In genomic region chr19:46456930-46457329, GRCh38 we compare ENCODE assay signal across 22 cellular contexts. TPM values are rescaled to one million over a fixed set of nuclear protein-coding genes. Genes with fewer than 3 reads are reported as not detected.
A peak's percentile ranks its signal among the peaks of the same experiment; 100 is the strongest.
DNase-seq lines count a peak whose midpoint lies in the region; ATAC-seq and TF ChIP-seq lines count a peak whose summit lies in the region.
"Had no signal": no experiment of that assay in that cellular context is flagged by ENCODE, and none has a peak within 500 bp of the region (broad histone marks: within the 10 kb centered on the region; RNA-seq: fewer than 3 reads in every experiment).

No MANE protein-coding gene starts in this region.

- H3K27me3 Mint-ChIP-seq in WTC11 (ENCODE audit: low read depth) = peaks cover 5% of the 10 kb centered on the region; the same call in 1 of the 2 replicates
- H3K27me3 Mint-ChIP-seq in chondrocyte (ENCODE audit: low read depth) = no peaks in the 10 kb centered on the region

- TF ChIP-seq POLR2A in gastroesophageal sphincter (IDR thresholded peaks at IDR 0.05) = no peak

- DNase-seq in RWPE1 (ENCODE audit: low spot score) = no peak
- no peak for DNase-seq in WTC11 (ENCODE audit: low spot score)
- DNase-seq in chondrocyte (ENCODE audit: low spot score) = peak; percentile 5
- no peak for DNase-seq in MV-4-11 (lab: John Stamatoyannopoulos, UW)
- no peak for DNase-seq in stimulated activated CD4-positive, alpha-beta T cell treated with anti-CD3 and anti-CD28 coated beads, Interleukin-4, amount 100 ng/mL, for 1 hour
- DNase-seq: 8988T; ACHN; AML-193; BE2C; CD4-positive, alpha-beta T cell; CD8-positive, alpha-beta memory T cell; DMS 273 treated with DMSO at 0.1 percent for 48 hours; DMS79; EL; GDM1; GM23248; H7 had no signal

- H3K36me3 Mint-ChIP-seq in WTC11 (no peaks in the 10 kb centered on the region; the same call in 1 of the 2 replicates), chondrocyte (ENCODE audit: low read depth) (no peaks in the 10 kb centered on the region)
- H3K36me3 Mint-ChIP-seq: CD14-positive monocyte; CD8-positive, alpha-beta memory T cell had no signal

- H3K9me3 Mint-ChIP-seq in WTC11 (peaks cover 4% of the 10 kb centered on the region), chondrocyte (ENCODE audit: low read depth) (no peaks in the 10 kb centered on the region)
- H3K9me3 Mint-ChIP-seq: CD4-positive, alpha-beta T cell; CD8-positive, alpha-beta memory T cell had no signal

- H3K4me1 ChIP-seq in gastroesophageal sphincter = no peaks in the 10 kb centered on the region
- H3K4me1 ChIP-seq: A549, BE2C had no signal

- H3K4me3 Mint-ChIP-seq in WTC11 (no peak overlapping the region), chondrocyte (ENCODE audit: unreplicated experiment) (no peak overlapping the region)
- H3K4me3 Mint-ChIP-seq: CD14-positive monocyte; CD4-positive, alpha-beta T cell; CD8-positive, alpha-beta memory T cell had no signal

- POLR2A ChIA-PET in RWPE1 (lab: Yijun Ruan, JAX; ENCODE audit: low non-redundant PET) = no interaction called here
- POLR2A ChIA-PET in WTC11 (lab: Charles Lee) = no interaction called here

- H3K27ac Mint-ChIP-seq in WTC11 (no peak overlapping the region), chondrocyte (ENCODE audit: unreplicated experiment) (no peak overlapping the region)
- H3K27ac Mint-ChIP-seq: CD14-positive monocyte; CD4-positive, alpha-beta T cell; CD8-positive, alpha-beta memory T cell had no signal

- CTCF ChIA-PET in RWPE1 (lab: Yijun Ruan, JAX) (no interaction called here), WTC11 (lab: Charles Lee) (interaction anchor here (0.8 kb wide), 1 partner anchor 81 kb away, joined by 3 read pairs; no protein-coding TSS in a partner anchor)

- H3K36me3 ChIP-seq in gastroesophageal sphincter = no peaks in the 10 kb centered on the region
- H3K36me3 ChIP-seq: BE2C; BLaER1 treated with 17β-estradiol and CSF1 and Interleukin-3, amounts not matched to agents 10 nM and 100 nM had no signal

- TF ChIP-seq EP300 in gastroesophageal sphincter (IDR thresholded peaks at IDR 0.05) = no peak

- H3K4me3 ChIP-seq in gastroesophageal sphincter = no peak overlapping the region
- H3K4me3 ChIP-seq: A549; BLaER1 treated with 17β-estradiol and CSF1 and Interleukin-3, amounts not matched to agents 10 nM and 100 nM; GM12878; GM23248 had no signal

- H3K9me3 ChIP-seq in gastroesophageal sphincter = no peaks in the 10 kb centered on the region
- H3K9me3 ChIP-seq: A549, BE2C had no signal

- WGBS in gastroesophageal sphincter (ENCODE audit: low coverage in 1 of 2), 2 donors = 84 to 93% methylated on average over 2 to 4 of the region's 5 CpGs

- no peak for ATAC-seq in WTC11
- no peak for ATAC-seq in gastroesophageal sphincter
- ATAC-seq: A549, GM12878 had no signal

- TF ChIP-seq CTCF in RWPE1 (conservative IDR thresholded peaks at IDR 0.05; ENCODE audit: low read depth) (no peak), WTC11 (IDR thresholded peaks at IDR 0.05) (no peak), chondrocyte (IDR thresholded peaks at IDR 0.05) (no peak), gastroesophageal sphincter (IDR thresholded peaks at IDR 0.05) (no peak)

- H3K27ac ChIP-seq in RWPE1 (peak overlapping the region; percentile 62), gastroesophageal sphincter (no peak overlapping the region)
- H3K27ac ChIP-seq: A549; BLaER1 treated with 17β-estradiol and CSF1 and Interleukin-3, amounts not matched to agents 10 nM and 100 nM; GM23248 had no signal

- H3K27me3 ChIP-seq in gastroesophageal sphincter = peaks cover 7% of the 10 kb centered on the region
- H3K27me3 ChIP-seq: BE2C; BLaER1 treated with 17β-estradiol and CSF1 and Interleukin-3, amounts not matched to agents 10 nM and 100 nM had no signal

- H3K4me1 Mint-ChIP-seq in WTC11 = no peaks in the 10 kb centered on the region
- peaks cover 6% of the 10 kb centered on the region for H3K4me1 Mint-ChIP-seq in chondrocyte (ENCODE audit: low read depth)
- H3K4me1 Mint-ChIP-seq: CD14-positive monocyte; CD8-positive, alpha-beta memory T cell had no signal

TF ChIP-seq in WTC11, 78 proteins besides CTCF, POLR2A, EP300 and RAD21:
- TF ChIP-seq ZNF121 (CRISPR knock-in tag; IDR thresholded peaks at IDR 0.05) (peak; percentile 52; the same call in 1 of the 2 replicates), TEAD1 (CRISPR knock-in tag; IDR thresholded peaks at IDR 0.05) (no peak), HMGXB4 (CRISPR knock-in tag; IDR thresholded peaks at IDR 0.05) (no peak)
TF ChIP-seq in WTC11: peak in this region for 1.

RNA-seq across cellular contexts. Expression of gene PNMA8A, which starts 14.4 kb away (rescaled TPM):
- total RNA-seq in WTC11 (2021) = 24.8 to 30.5 TPM (median 25.4 TPM) in 3 replicates
- 10.1 to 16.1 TPM (median 10.1 TPM) in 3 replicates for total RNA-seq in chondrocyte
- 1 to 10 TPM; 1.6 to 5.4 (median 4.0) TPM for total RNA-seq in gastroesophageal sphincter
- total RNA-seq: CD4-positive, alpha-beta T cell had no signal

RNA-seq across cellular contexts. Expression of gene PNMA8C, which starts 28.2 kb away (rescaled TPM):
- 1.2 to 2.0 TPM (median 2.0 TPM) in 3 replicates for total RNA-seq in WTC11 (2021)
- 0.10 to 0.27 TPM (median 0.20 TPM) in 3 replicates for total RNA-seq in chondrocyte
- total RNA-seq in gastroesophageal sphincter = under 1 TPM in 3 of 4 donors, not detected in 1; 0.12 to 0.39 (median 0.27) TPM
- total RNA-seq: CD4-positive, alpha-beta T cell; CD8-positive, alpha-beta memory T cell; GM12878; GM23248 had no signal

RNA-seq across cellular contexts. Expression of gene PNMA8B, which starts 38.7 kb away (rescaled TPM):
- total RNA-seq in WTC11 (2021) = 2.8 to 4.0 TPM (median 3.6 TPM) in 3 replicates
- total RNA-seq in chondrocyte = 2.2 to 5.5 TPM (median 2.5 TPM) in 3 replicates
- 1 to 10 TPM; 1.2 to 3.4 (median 1.6) TPM for total RNA-seq in gastroesophageal sphincter
- total RNA-seq: GM12878 had no signal

RNA-seq across cellular contexts. Expression of gene CCDC8, which starts 43.6 kb away (rescaled TPM):
- total RNA-seq in WTC11 (2021) (25.2 to 27.2 TPM (median 25.7 TPM) in 3 replicates), chondrocyte (39.3 to 53.2 TPM (median 39.5 TPM) in 3 replicates), gastroesophageal sphincter (10 to 100 TPM in 1 of 4 donors, 1 to 10 TPM in 3; 4.3 to 10.1 (median 7.6) TPM)
- total RNA-seq: CD4-positive, alpha-beta T cell; CD8-positive, alpha-beta memory T cell had no signal
